Comparison of ENCODE assay signal across 27 cellular contexts in the genomic region with DNA sequence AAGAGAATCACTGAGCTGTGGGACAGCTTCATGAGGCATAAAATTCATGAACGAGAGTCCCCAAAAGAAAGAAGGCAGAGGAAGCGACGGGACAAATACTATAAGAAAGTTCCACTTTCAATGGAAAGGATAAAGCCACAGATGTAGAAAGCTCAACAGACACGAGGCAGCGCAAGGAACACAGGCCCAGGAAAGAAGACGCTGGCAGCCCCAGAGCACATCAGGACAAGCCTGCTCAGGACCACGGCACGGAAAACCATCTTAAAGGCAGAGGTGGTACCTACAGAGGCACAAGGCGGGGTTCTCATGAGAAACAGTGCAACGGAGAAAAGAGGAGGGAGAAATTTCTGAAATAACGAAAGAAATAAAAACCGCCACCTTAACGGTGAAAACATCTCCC.
"Had no signal": no experiment of that assay in that cellular context is flagged by ENCODE, and none has a peak within 500 bp of the region (broad histone marks: within the 10 kb centered on the region; RNA-seq: fewer than 3 reads in every experiment).

No MANE protein-coding gene starts in this region.

- H3K9me3 ChIP-seq: adrenal gland, ascending aorta, Peyer's patch, SJCRH30 had no signal

- H3K27ac Mint-ChIP-seq: activated CD4-positive, alpha-beta memory T cell treated with anti-CD3 and anti-CD28 coated beads, Interleukin-2, amount 10 ng/mL, durations not matched to agents 7 days and 5 days; activated CD4-positive, alpha-beta T cell treated with anti-CD3 and anti-CD28 coated beads for 36 hours; activated naive CD8-positive, alpha-beta T cell treated with anti-CD3 and anti-CD28 coated beads for 36 hours had no signal

- DNase-seq: activated CD4-positive, alpha-beta memory T cell treated with anti-CD3 and anti-CD28 coated beads, Interleukin-2, amount 10 ng/mL, durations not matched to agents 7 days and 5 days; activated CD4-positive, alpha-beta T cell treated with anti-CD3 and anti-CD28 coated beads for 36 hours; activated CD4-positive, alpha-beta T cell treated with anti-CD3 and anti-CD28 coated beads, Interleukin-2, amount 50 U/mL, for 1 hour; activated effector memory CD4-positive, alpha-beta T cell treated with Interleukin-2 at 50 U/mL for 16 hours; activated naive CD4-positive, alpha-beta T cell; activated naive CD8-positive, alpha-beta T cell treated with anti-CD3 and anti-CD28 coated beads for 36 hours; activated T-cell treated with anti-CD3 and anti-CD28 coated beads for 4 hours; adrenal gland; body of pancreas; central memory CD4-positive, alpha-beta T cell; NCI-H1092 treated with DMSO at 0.1 percent for 48 hours; NCI-H1417 treated with DMSO at 0.1 percent for 48 hours; NCI-H1694; NCI-H2029; NCI-H345; NCI-H510A; NCI-H526 treated with DMSO at 0.1 percent for 48 hours; NK-92 treated with Interleukin-12 subunit alpha and Interleukin-12 subunit beta, amount 100 ng/mL, for 24 hours; Right ventricle myocardium superior; SJCRH30; SK-N-SH; T-helper 1 cell had no signal

- ATAC-seq: activated CD4-positive, alpha-beta T cell treated with anti-CD3 and anti-CD28 coated beads for 36 hours; body of pancreas had no signal

- H3K27me3 ChIP-seq: adrenal gland, ascending aorta, body of pancreas, Peyer's patch, SJCRH30 had no signal

- H3K27me3 Mint-ChIP-seq: activated CD4-positive, alpha-beta T cell treated with anti-CD3 and anti-CD28 coated beads for 36 hours had no signal

- H3K36me3 ChIP-seq: adrenal gland, Peyer's patch, SJCRH30 had no signal

- H3K4me1 ChIP-seq: adrenal gland, ascending aorta, body of pancreas, Peyer's patch, SJCRH30 had no signal

- H3K27ac ChIP-seq: adrenal gland, ascending aorta, body of pancreas, KMS-11, Peyer's patch, RWPE1, SJCRH30, VCaP had no signal

- H3K4me3 ChIP-seq: adrenal gland, ascending aorta, body of pancreas, Peyer's patch, SJCRH30 had no signal

- H3K4me3 Mint-ChIP-seq: activated CD4-positive, alpha-beta memory T cell treated with anti-CD3 and anti-CD28 coated beads, Interleukin-2, amount 10 ng/mL, durations not matched to agents 7 days and 5 days; activated CD4-positive, alpha-beta T cell treated with anti-CD3 and anti-CD28 coated beads for 36 hours; activated naive CD8-positive, alpha-beta T cell treated with anti-CD3 and anti-CD28 coated beads for 36 hours had no signal
